Comparison of ENCODE assay signal across 8 cellular contexts in genomic region chrX:71098302-71098701, GRCh38. TPM values are rescaled to one million over a fixed set of nuclear protein-coding genes. Genes with fewer than 3 reads are reported as not detected.
DNase-seq lines count a peak whose midpoint lies in the region; ATAC-seq lines count a peak whose summit lies in the region.

No MANE protein-coding gene starts in this region.

- no peaks in the 10 kb centered on the region for H3K9me3 ChIP-seq in effector memory CD4-positive, alpha-beta T cell (ENCODE audit: control insufficient read depth, low read length)

- peak; percentile 24 for DNase-seq in NCI-H748 (lab: John Stamatoyannopoulos, UW; ENCODE audit: unreplicated experiment)
- DNase-seq in NCI-H748 treated with DMSO at 0.1 percent for 48 hours (lab: John Stamatoyannopoulos, UW): no peak
- DNase-seq in MV-4-11 (lab: John Stamatoyannopoulos, UW): peak; percentile 60
- DNase-seq in activated CD4-positive, alpha-beta T cell treated with anti-CD3 and anti-CD28 coated beads, Interleukin-2, amount 50 U/mL, for 1 hour: peak; percentile 76
- peak; percentile 61 to 69 (median 65) for DNase-seq in effector memory CD4-positive, alpha-beta T cell
- DNase-seq in mucosa of gallbladder (ENCODE audit: low spot score): peak; percentile 44
- peak; percentile 52 to 67 for DNase-seq in stimulated activated naive CD8-positive, alpha-beta T cell treated with anti-CD3 and anti-CD28 coated beads, Interleukin-15, amount 100 ng/mL, for 72 hours

- H3K4me1 Mint-ChIP-seq in stimulated activated naive CD8-positive, alpha-beta T cell treated with anti-CD3 and anti-CD28 coated beads, Interleukin-15, amount 100 ng/mL, for 72 hours: peaks cover 69% of the 10 kb centered on the region

- no peaks in the 10 kb centered on the region for H3K27me3 ChIP-seq in effector memory CD4-positive, alpha-beta T cell (replicated peaks; ENCODE audit: control insufficient read depth, insufficient read depth, low read length, poor library complexity, severe bottlenecking)

- H3K27me3 Mint-ChIP-seq in stimulated activated naive CD8-positive, alpha-beta T cell treated with anti-CD3 and anti-CD28 coated beads, Interleukin-15, amount 100 ng/mL, for 72 hours: no peaks in the 10 kb centered on the region

- H3K4me3 ChIP-seq in effector memory CD4-positive, alpha-beta T cell (ENCODE audit: insufficient read depth, low read depth, low read length, poor library complexity, severe bottlenecking): no peak overlapping the region

- peak; percentile 45 for ATAC-seq in stimulated activated naive CD8-positive, alpha-beta T cell treated with anti-CD3 and anti-CD28 coated beads, Interleukin-15, amount 100 ng/mL, for 72 hours
- ATAC-seq in GM19397 (IDR thresholded peaks at IDR 0.05; ENCODE audit: unreplicated experiment): no peak

- H3K4me1 ChIP-seq in effector memory CD4-positive, alpha-beta T cell (ENCODE audit: control insufficient read depth, insufficient read depth, low read length, poor library complexity, severe bottlenecking): peaks cover 26% of the 10 kb centered on the region

- peak overlapping the region in 1 of 2 donors; percentile 41 for H3K4me3 Mint-ChIP-seq in stimulated activated naive CD8-positive, alpha-beta T cell treated with anti-CD3 and anti-CD28 coated beads, Interleukin-15, amount 100 ng/mL, for 72 hours

- peak overlapping the region; percentile 32 for H3K27ac ChIP-seq in effector memory CD4-positive, alpha-beta T cell (ENCODE audit: insufficient read depth, low read length, poor library complexity, severe bottlenecking)

- H3K27ac Mint-ChIP-seq in stimulated activated naive CD8-positive, alpha-beta T cell treated with anti-CD3 and anti-CD28 coated beads, Interleukin-15, amount 100 ng/mL, for 72 hours: peak overlapping the region in 1 of 2 donors; percentile 59

- no peaks in the 10 kb centered on the region for H3K9me3 Mint-ChIP-seq in stimulated activated naive CD8-positive, alpha-beta T cell treated with anti-CD3 and anti-CD28 coated beads, Interleukin-15, amount 100 ng/mL, for 72 hours

- H3K36me3 ChIP-seq in effector memory CD4-positive, alpha-beta T cell (ENCODE audit: control insufficient read depth, insufficient read depth, low read length): no peaks in the 10 kb centered on the region

RNA-seq across cellular contexts. Expression of gene FOXO4, which starts 2.7 kb away (rescaled TPM):
- total RNA-seq in mucosa of gallbladder: 42.3 TPM

RNA-seq across cellular contexts. Expression of gene CXorf65, which starts 8.2 kb away (rescaled TPM):
- not detected for total RNA-seq in mucosa of gallbladder

RNA-seq across cellular contexts. Expression of gene IL2RG, which starts 13.1 kb away (rescaled TPM):
- 8.9 TPM for total RNA-seq in mucosa of gallbladder

RNA-seq across cellular contexts. Expression of gene MED12, which starts 20.1 kb away (rescaled TPM):
- 43.2 TPM for total RNA-seq in mucosa of gallbladder

RNA-seq across cellular contexts. Expression of gene SNX12, which starts 30.2 kb away (rescaled TPM):
- 65.3 TPM for total RNA-seq in mucosa of gallbladder
